ENCODE assay signal across 25 cellular contexts in genomic region chr11:16215352-16215751, GRCh38.
"Had no signal": no experiment of that assay in that cellular context is flagged by ENCODE, and none has a peak within 500 bp of the region (broad histone marks: within the 10 kb centered on the region; RNA-seq: fewer than 3 reads in every experiment).

No MANE protein-coding gene starts in this region.

- H3K79me2 ChIP-seq: parathyroid adenoma had no signal

- DNase-seq: hypothalamus; immature natural killer cell; islet precursor cell; left ventricle myocardium inferior; mesendoderm; naive B cell; natural killer cell; nephron progenitor cell; occipital lobe; retina; right cardiac atrium; small intestine; spleen; stimulated activated CD4-positive, alpha-beta T cell treated with anti-CD3 and anti-CD28 coated beads, Interleukin-2, amount 100 ng/mL, for 48 hours; stimulated activated CD4-positive, alpha-beta T cell treated with anti-CD3 and anti-CD28 coated beads, Interleukin-4, amount 100 ng/mL, for 4 hours; stimulated activated CD8-positive, alpha-beta memory T cell treated with anti-CD3 and anti-CD28 coated beads, Interleukin-4, amount 100 ng/mL, for 48 hours; stimulated activated naive CD4-positive, alpha-beta T cell treated with Interleukin-2 at 50 U/mL for 16 hours; stimulated activated naive CD8-positive, alpha-beta T cell treated with anti-CD3 and anti-CD28 coated beads, Interleukin-15, amount 100 ng/mL, for 72 hours; substantia nigra; uterus had no signal

- H3K4me2 ChIP-seq: neural progenitor cell had no signal

- H3K4me1 ChIP-seq: parathyroid adenoma, spleen, tibial nerve, uterus had no signal

- H3K9ac ChIP-seq: neural progenitor cell, parathyroid adenoma had no signal

- H3K27ac ChIP-seq: left ventricle myocardium inferior, neural progenitor cell, neutrophil, parathyroid adenoma, spleen, tibial nerve, uterus had no signal

- H3K36me3 ChIP-seq: left ventricle myocardium inferior, neural progenitor cell, neutrophil, spleen, tibial nerve, uterus had no signal

- H3K27me3 ChIP-seq: neural progenitor cell, neutrophil, spleen, tibial nerve, uterus had no signal

- H3K4me3 ChIP-seq: left ventricle myocardium inferior, lung, neural progenitor cell, spleen, tibial nerve, uterus had no signal

- H3K9me3 ChIP-seq: left ventricle myocardium inferior, neutrophil, spleen, tibial nerve, uterus had no signal

- H2AFZ ChIP-seq: neural progenitor cell, parathyroid adenoma had no signal
